In genomic region chr17:40218006-40218739, GRCh38 we compare ENCODE assay signal across 1 cellular context.
TF ChIP-seq lines count a peak whose summit lies in the region.

No MANE protein-coding gene starts in this region.

TF ChIP-seq in HCT116, 20 proteins besides CTCF, POLR2A, EP300 and RAD21 (continued from another document):
- no peak for TF ChIP-seq CEBPB (IDR thresholded peaks at IDR 0.05; ENCODE audit: low read depth)
